Comparison of ENCODE assay signal across 10 cellular contexts in genomic region chr2:38907743-38908562, GRCh38. TPM values are rescaled to one million over a fixed set of nuclear protein-coding genes. Genes with fewer than 3 reads are reported as not detected.
DNase-seq lines count a peak whose midpoint lies in the region; ATAC-seq lines count a peak whose summit lies in the region.
"Had no signal": no experiment of that assay in that cellular context is flagged by ENCODE, and none has a peak within 500 bp of the region (broad histone marks: within the 10 kb centered on the region; RNA-seq: fewer than 3 reads in every experiment).

No MANE protein-coding gene starts in this region.

- peak; percentile 77 to 85 for ATAC-seq in activated CD4-positive, CD25-positive, alpha-beta regulatory T cell treated with anti-CD3 and anti-CD28 coated beads, Interleukin-2, amount 50 U/mL, for 24 hours
- ATAC-seq in GM21528 (IDR thresholded peaks at IDR 0.05; ENCODE audit: low FRiP score, unreplicated experiment) (peak; percentile 88), HG03378 (IDR thresholded peaks at IDR 0.05; ENCODE audit: unreplicated experiment) (peak; percentile 93)
- ATAC-seq: sciatic nerve had no signal

- DNase-seq in activated CD4-positive, CD25-positive, alpha-beta regulatory T cell (lab: John Stamatoyannopoulos, UW): no peak
- DNase-seq in iris pigment epithelial cell (ENCODE audit: low read depth): peak; percentile 19
- no peak for DNase-seq in hippocampal formation (lab: John Stamatoyannopoulos, UW)
- no peak for DNase-seq in SK-N-DZ (ENCODE audit: low spot score)
- no peak for DNase-seq in NCI-H1092 treated with DMSO at 0.1 percent for 48 hours (lab: John Stamatoyannopoulos, UW)
- DNase-seq: T-helper 9 cell had no signal

RNA-seq across cellular contexts. Expression of gene ARHGEF33, which starts 18.3 kb away (rescaled TPM):
- 0.24 and 0.31 TPM in 2 replicates for polyA plus RNA-seq in SK-N-DZ (2014; cell fraction: cytosol; rRNA removed)
- 0.44 TPM in 1 of 2 replicates, not detected in the other for polyA plus RNA-seq in SK-N-DZ (2014; cell fraction: nucleus; rRNA removed)

RNA-seq across cellular contexts. Expression of gene MORN2, which starts 32.2 kb away (rescaled TPM):
- polyA plus RNA-seq in SK-N-DZ (2014; cell fraction: cytosol; rRNA removed): 23.1 and 27.8 TPM in 2 replicates
- polyA plus RNA-seq in SK-N-DZ (2014; cell fraction: nucleus; rRNA removed): 16.8 and 17.8 TPM in 2 replicates

RNA-seq across cellular contexts. Expression of gene DHX57, which starts 32.2 kb away (rescaled TPM):
- 17.0 and 19.3 TPM in 2 replicates for polyA plus RNA-seq in SK-N-DZ (2014; cell fraction: cytosol; rRNA removed)
- polyA plus RNA-seq in SK-N-DZ (2014; cell fraction: nucleus; rRNA removed): 19.9 and 27.5 TPM in 2 replicates
